Comparison of ENCODE assay signal across 1 cellular context in the genomic region with DNA sequence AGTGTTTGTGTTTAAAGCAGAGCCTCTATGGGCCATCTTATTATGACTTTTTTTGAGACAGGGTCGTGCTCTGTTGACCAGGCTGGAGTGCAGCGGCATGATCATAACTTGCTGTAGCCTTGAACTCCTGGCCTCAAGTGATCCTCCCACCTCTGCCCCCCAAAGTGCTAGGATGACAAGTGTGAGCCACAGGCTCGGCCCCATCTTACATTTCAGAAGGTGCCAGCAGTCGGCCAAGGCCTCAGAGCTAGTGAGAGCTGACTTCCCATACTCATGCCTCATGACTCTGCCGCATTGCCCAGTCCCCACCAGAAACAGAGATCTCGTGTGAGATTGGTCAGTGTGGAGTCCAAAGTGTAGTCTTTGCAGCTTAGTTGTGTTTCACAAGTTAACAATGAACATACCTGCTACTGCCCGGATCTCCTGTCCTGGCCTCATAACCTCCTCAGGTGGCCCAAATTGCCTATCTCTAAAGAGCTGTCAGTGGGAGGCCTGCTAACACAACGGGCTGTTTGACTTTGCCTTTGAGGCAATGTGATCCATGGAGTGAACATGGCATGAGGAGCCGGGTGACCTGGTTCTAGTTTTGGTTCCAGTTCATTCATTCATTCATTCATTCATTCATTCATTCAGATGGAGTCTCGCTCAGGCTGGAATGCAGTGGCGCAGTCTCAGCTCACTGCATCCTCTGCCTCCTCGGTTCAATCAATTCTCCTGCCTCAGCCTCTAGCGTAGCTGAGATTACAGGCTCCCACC.
TF ChIP-seq lines count a peak whose summit lies in the region.

No MANE protein-coding gene starts in this region.

TF ChIP-seq in GM23338, 12 proteins besides CTCF, POLR2A, EP300 and RAD21 (continued from another document):
- TF ChIP-seq, protein P1, sequence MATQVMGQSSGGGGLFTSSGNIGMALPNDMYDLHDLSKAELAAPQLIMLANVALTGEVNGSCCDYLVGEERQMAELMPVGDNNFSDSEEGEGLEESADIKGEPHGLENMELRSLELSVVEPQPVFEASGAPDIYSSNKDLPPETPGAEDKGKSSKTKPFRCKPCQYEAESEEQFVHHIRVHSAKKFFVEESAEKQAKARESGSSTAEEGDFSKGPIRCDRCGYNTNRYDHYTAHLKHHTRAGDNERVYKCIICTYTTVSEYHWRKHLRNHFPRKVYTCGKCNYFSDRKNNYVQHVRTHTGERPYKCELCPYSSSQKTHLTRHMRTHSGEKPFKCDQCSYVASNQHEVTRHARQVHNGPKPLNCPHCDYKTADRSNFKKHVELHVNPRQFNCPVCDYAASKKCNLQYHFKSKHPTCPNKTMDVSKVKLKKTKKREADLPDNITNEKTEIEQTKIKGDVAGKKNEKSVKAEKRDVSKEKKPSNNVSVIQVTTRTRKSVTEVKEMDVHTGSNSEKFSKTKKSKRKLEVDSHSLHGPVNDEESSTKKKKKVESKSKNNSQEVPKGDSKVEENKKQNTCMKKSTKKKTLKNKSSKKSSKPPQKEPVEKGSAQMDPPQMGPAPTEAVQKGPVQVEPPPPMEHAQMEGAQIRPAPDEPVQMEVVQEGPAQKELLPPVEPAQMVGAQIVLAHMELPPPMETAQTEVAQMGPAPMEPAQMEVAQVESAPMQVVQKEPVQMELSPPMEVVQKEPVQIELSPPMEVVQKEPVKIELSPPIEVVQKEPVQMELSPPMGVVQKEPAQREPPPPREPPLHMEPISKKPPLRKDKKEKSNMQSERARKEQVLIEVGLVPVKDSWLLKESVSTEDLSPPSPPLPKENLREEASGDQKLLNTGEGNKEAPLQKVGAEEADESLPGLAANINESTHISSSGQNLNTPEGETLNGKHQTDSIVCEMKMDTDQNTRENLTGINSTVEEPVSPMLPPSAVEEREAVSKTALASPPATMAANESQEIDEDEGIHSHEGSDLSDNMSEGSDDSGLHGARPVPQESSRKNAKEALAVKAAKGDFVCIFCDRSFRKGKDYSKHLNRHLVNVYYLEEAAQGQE (IDR thresholded peaks at IDR 0.05; ENCODE audit: unreplicated experiment) = no peak
- TF ChIP-seq, protein P2, sequence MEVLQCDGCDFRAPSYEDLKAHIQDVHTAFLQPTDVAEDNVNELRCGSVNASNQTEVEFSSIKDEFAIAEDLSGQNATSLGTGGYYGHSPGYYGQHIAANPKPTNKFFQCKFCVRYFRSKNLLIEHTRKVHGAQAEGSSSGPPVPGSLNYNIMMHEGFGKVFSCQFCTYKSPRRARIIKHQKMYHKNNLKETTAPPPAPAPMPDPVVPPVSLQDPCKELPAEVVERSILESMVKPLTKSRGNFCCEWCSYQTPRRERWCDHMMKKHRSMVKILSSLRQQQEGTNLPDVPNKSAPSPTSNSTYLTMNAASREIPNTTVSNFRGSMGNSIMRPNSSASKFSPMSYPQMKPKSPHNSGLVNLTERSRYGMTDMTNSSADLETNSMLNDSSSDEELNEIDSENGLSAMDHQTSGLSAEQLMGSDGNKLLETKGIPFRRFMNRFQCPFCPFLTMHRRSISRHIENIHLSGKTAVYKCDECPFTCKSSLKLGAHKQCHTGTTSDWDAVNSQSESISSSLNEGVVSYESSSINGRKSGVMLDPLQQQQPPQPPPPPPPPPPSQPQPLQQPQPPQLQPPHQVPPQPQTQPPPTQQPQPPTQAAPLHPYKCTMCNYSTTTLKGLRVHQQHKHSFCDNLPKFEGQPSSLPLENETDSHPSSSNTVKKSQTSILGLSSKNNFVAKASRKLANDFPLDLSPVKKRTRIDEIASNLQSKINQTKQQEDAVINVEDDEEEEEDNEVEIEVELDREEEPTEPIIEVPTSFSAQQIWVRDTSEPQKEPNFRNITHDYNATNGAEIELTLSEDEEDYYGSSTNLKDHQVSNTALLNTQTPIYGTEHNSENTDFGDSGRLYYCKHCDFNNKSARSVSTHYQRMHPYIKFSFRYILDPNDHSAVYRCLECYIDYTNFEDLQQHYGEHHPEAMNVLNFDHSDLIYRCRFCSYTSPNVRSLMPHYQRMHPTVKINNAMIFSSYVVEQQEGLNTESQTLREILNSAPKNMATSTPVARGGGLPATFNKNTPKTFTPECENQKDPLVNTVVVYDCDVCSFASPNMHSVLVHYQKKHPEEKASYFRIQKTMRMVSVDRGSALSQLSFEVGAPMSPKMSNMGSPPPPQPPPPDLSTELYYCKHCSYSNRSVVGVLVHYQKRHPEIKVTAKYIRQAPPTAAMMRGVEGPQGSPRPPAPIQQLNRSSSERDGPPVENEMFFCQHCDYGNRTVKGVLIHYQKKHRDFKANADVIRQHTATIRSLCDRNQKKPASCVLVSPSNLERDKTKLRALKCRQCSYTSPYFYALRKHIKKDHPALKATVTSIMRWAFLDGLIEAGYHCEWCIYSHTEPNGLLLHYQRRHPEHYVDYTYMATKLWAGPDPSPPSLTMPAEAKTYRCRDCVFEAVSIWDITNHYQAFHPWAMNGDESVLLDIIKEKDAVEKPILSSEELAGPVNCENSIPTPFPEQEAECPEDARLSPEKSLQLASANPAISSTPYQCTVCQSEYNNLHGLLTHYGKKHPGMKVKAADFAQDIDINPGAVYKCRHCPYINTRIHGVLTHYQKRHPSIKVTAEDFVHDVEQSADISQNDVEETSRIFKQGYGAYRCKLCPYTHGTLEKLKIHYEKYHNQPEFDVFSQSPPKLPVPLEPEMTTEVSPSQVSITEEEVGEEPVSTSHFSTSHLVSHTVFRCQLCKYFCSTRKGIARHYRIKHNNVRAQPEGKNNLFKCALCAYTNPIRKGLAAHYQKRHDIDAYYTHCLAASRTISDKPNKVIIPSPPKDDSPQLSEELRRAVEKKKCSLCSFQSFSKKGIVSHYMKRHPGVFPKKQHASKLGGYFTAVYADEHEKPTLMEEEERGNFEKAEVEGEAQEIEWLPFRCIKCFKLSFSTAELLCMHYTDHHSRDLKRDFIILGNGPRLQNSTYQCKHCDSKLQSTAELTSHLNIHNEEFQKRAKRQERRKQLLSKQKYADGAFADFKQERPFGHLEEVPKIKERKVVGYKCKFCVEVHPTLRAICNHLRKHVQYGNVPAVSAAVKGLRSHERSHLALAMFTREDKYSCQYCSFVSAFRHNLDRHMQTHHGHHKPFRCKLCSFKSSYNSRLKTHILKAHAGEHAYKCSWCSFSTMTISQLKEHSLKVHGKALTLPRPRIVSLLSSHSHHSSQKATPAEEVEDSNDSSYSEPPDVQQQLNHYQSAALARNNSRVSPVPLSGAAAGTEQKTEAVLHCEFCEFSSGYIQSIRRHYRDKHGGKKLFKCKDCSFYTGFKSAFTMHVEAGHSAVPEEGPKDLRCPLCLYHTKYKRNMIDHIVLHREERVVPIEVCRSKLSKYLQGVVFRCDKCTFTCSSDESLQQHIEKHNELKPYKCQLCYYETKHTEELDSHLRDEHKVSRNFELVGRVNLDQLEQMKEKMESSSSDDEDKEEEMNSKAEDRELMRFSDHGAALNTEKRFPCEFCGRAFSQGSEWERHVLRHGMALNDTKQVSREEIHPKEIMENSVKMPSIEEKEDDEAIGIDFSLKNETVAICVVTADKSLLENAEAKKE (CRISPR knock-in tag; IDR thresholded peaks at IDR 0.05) = no peak
- TF ChIP-seq NANOG (IDR thresholded peaks at IDR 0.05; ENCODE audit: borderline replicate concordance) = no peak
- no peak for TF ChIP-seq EZH2phosphoT487 (IDR thresholded peaks at IDR 0.05; ENCODE audit: unreplicated experiment)
- no peak for TF ChIP-seq POLR2AphosphoS5 (IDR thresholded peaks at IDR 0.05; ENCODE audit: low read depth)
- TF ChIP-seq EZH2 (IDR thresholded peaks at IDR 0.05; ENCODE audit: low read depth, unreplicated experiment) = no peak
- no peak for TF ChIP-seq ZNF331 (CRISPR knock-in tag; IDR thresholded peaks at IDR 0.05; ENCODE audit: low read depth)
